Comparison of ENCODE assay signal across 35 cellular contexts in the genomic region with DNA sequence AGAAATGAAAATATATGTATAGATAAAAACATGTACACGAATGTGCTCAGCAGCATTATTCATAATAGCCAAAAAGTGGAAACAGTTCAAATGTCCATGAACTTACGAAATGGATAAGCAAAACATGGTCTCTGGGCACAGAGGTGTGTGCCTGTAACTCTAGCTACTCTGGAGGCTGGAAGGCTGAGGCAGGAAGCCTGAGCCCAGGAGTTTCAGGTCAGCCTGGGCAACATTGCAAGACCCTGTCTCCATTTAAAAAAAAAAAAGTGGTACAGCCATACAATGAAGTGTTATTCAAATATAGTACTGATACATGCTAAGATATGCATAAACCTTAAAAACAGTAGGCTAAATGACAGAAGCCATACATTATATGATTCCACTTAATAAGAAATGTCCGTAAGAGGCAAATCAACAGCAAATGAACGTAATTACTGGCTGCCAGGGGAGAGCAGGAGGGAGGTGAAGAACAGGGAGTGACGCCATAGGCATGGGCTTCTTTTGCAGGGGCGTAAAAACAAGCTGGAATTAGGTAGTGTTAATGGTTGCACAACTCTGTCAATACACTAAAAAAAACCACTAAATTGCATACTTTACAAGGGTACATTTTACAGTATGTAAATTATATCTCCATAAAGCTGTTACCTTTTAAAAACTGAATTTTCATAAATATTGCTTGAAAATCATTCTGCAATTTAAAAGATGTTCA.
A peak's percentile ranks its signal among the peaks of the same experiment; 100 is the strongest.
DNase-seq lines count a peak whose midpoint lies in the region; ATAC-seq, FAIRE-seq and TF ChIP-seq lines count a peak whose summit lies in the region.
"Had no signal": no experiment of that assay in that cellular context is flagged by ENCODE, and none has a peak within 500 bp of the region (broad histone marks: within the 10 kb centered on the region; RNA-seq: fewer than 3 reads in every experiment).

No MANE protein-coding gene starts in this region.

- intact Hi-C loops in IMR-90 (cut with micrococcal nuclease) = no loop called here
- intact Hi-C loops in GM12878 (cut with micrococcal nuclease; ENCODE audit: unreplicated experiment) = no loop called here
- intact Hi-C loops in HepG2 (cut with micrococcal nuclease; ENCODE audit: unreplicated experiment) = no loop called here
- intact Hi-C loops in uterus (cut with DNase I; ENCODE audit: low total_unique reads) = no loop called here

- H3K23ac ChIP-seq in IMR-90 (ENCODE audit: low read depth, low read length) = no peak overlapping the region

- H4K5ac ChIP-seq in IMR-90 (ENCODE audit: low read depth, low read length) = no peak overlapping the region

- FAIRE-seq in GM12878 (lab: Jason Lieb, UNC) = no peak
- FAIRE-seq in HepG2 (lab: Jason Lieb, UNC) = no peak
- FAIRE-seq: astrocyte, H54, keratinocyte had no signal

- H3K79me2 ChIP-seq in GM12878 (ENCODE audit: control insufficient read depth, insufficient read depth, low read length) = peaks cover 82% of the 10 kb centered on the region
- peaks cover 84% of the 10 kb centered on the region for H3K79me2 ChIP-seq in HepG2 (ENCODE audit: insufficient read depth, low read length)

- TF ChIP-seq POLR2A in IMR-90 (IDR thresholded peaks at IDR 0.05; ENCODE audit: low read depth, low read length) = no peak
- TF ChIP-seq POLR2A in GM12878 (IDR thresholded peaks at IDR 0.05; ENCODE audit: low read depth, low read length) = no peak
- no peak for TF ChIP-seq POLR2A in HepG2 (IDR thresholded peaks at IDR 0.05; ENCODE audit: insufficient read depth in 1 of 2, low read depth in 2 of 2, low read length in 2 of 2)
- no peak for TF ChIP-seq POLR2A in uterus (IDR thresholded peaks at IDR 0.05)

- SMC1A ChIA-PET in GM12878 (lab: Charles Lee; ENCODE audit: uncharacterized antibody, unreplicated experiment) = interaction anchor here (1.0 kb wide), 1 partner anchor 588 kb away, joined by 3 read pairs; no protein-coding TSS in a partner anchor

- H3K9ac ChIP-seq in IMR-90 (ENCODE audit: low read depth, low read length) (no peak overlapping the region), GM12878 (ENCODE audit: control insufficient read depth, insufficient read depth, low read length) (no peak overlapping the region), HepG2 (ENCODE audit: insufficient read depth, low read depth, low read length) (no peak overlapping the region)
- H3K9ac ChIP-seq: BLaER1 had no signal

- TF ChIP-seq RAD21 in IMR-90 (IDR thresholded peaks at IDR 0.05; ENCODE audit: low read length) = no peak
- TF ChIP-seq RAD21 in GM12878 (IDR thresholded peaks at IDR 0.05; ENCODE audit: insufficient read depth, low read depth, low read length) = no peak
- TF ChIP-seq RAD21 in HepG2 (CRISPR knock-in tag; IDR thresholded peaks at IDR 0.05) = no peak

- H3K36me3 ChIP-seq in IMR-90 (ENCODE audit: control insufficient read depth, insufficient read depth, low read length) = no peaks in the 10 kb centered on the region
- peaks cover 3 to 12% of the 10 kb centered on the region in 2 experiments; a peak in 3 of 4 replicates for H3K36me3 ChIP-seq in GM12878 (ENCODE audit: control insufficient read depth in 2 of 2, insufficient read depth in 2 of 2, low read length in 1 of 2)
- peaks cover 2 to 4% of the 10 kb centered on the region in 2 experiments; a peak in 3 of 5 replicates for H3K36me3 ChIP-seq in HepG2 (replicated peaks in 1 of 2; ENCODE audit: control insufficient read depth in 1 of 2, insufficient read depth in 2 of 2, low read length in 2 of 2)
- H3K36me3 ChIP-seq in uterus = no peaks in the 10 kb centered on the region
- H3K36me3 ChIP-seq: Peyer's patch, prostate gland, thyroid gland had no signal

- H3K4me1 ChIP-seq in IMR-90 (ENCODE audit: control insufficient read depth, insufficient read depth, low read length) (peaks cover 8% of the 10 kb centered on the region), GM12878 (ENCODE audit: control insufficient read depth, insufficient read depth, low read length) (peaks cover 37% of the 10 kb centered on the region), HepG2 (ENCODE audit: insufficient read depth, low read length) (peaks cover 45% of the 10 kb centered on the region), uterus (no peaks in the 10 kb centered on the region)
- H3K4me1 ChIP-seq: prostate gland, thyroid gland had no signal

- TF ChIP-seq EP300 in GM12878 (IDR thresholded peaks at IDR 0.05; ENCODE audit: borderline replicate concordance in 1 of 2, control insufficient read depth in 1 of 2, low read depth in 2 of 2, low read length in 2 of 2) = no peak
- TF ChIP-seq EP300 in HepG2 (IDR thresholded peaks at IDR 0.05; ENCODE audit: low read depth in 2 of 2, low read length in 2 of 2) = no peak
- TF ChIP-seq EP300 in HepG2 (CRISPR knock-in tag; IDR thresholded peaks at IDR 0.05; ENCODE audit: borderline replicate concordance) = no peak

- TF ChIP-seq CTCF in C4-2B (conservative IDR thresholded peaks at IDR 0.05) = no peak
- no peak for TF ChIP-seq CTCF in IMR-90 (conservative IDR thresholded peaks at IDR 0.05; ENCODE audit: low read depth, low read length)
- TF ChIP-seq CTCF in GM12878 (IDR thresholded peaks at IDR 0.05 in 2 of 3, conservative IDR thresholded peaks at IDR 0.05 in 1 of 3; ENCODE audit: control insufficient read depth in 2 of 3, extremely low read depth in 1 of 3, insufficient read depth in 1 of 3, low read depth in 3 of 3, low read length in 3 of 3) = no peak
- no peak for TF ChIP-seq CTCF in HepG2 (CRISPR knock-in tag; IDR thresholded peaks at IDR 0.05)
- TF ChIP-seq CTCF in GM20000 (IDR thresholded peaks at IDR 0.05; ENCODE audit: extremely low read depth, missing control alignments) = no peak
- TF ChIP-seq CTCF in uterus (IDR thresholded peaks at IDR 0.05) = no peak

- no peak overlapping the region for H3K18ac ChIP-seq in IMR-90 (ENCODE audit: low read depth, low read length)

- peak overlapping the region; percentile 90 for H3K27ac ChIP-seq in C4-2B
- H3K27ac ChIP-seq in IMR-90 (ENCODE audit: insufficient read depth, low read length) = no peak overlapping the region
- H3K27ac ChIP-seq in GM12878 (ENCODE audit: control insufficient read depth, insufficient read depth) = no peak overlapping the region
- no peak overlapping the region for H3K27ac ChIP-seq in HepG2 (ENCODE audit: extremely low read length, insufficient read depth, low read length)
- no peak overlapping the region for H3K27ac ChIP-seq in uterus
- H3K27ac ChIP-seq: BLaER1, Peyer's patch, thyroid gland had no signal

- POLR2A ChIA-PET in IMR-90 (lab: Charles Lee; ENCODE audit: unreplicated experiment) = no interaction called here
- POLR2A ChIA-PET in GM12878 (lab: Charles Lee) = interaction anchor here (0.5 to 0.7 kb wide), 2 partner anchors 1654 to 1679 kb away, joined by 3 to 4 read pairs; no protein-coding TSS in a partner anchor
- POLR2A ChIA-PET in HepG2 (lab: Yijun Ruan, JAX) = no interaction called here

- no peak overlapping the region for H2BK5ac ChIP-seq in IMR-90 (ENCODE audit: low read depth, low read length, poor library complexity, severe bottlenecking)

- no peak overlapping the region for H2BK120ac ChIP-seq in IMR-90 (ENCODE audit: low read depth, low read length)

- CTCF ChIA-PET in IMR-90 (lab: Yijun Ruan, JAX) = no interaction called here
- CTCF ChIA-PET in GM12878 (lab: Yijun Ruan, JAX) = interaction anchor here (0.9 to 1.2 kb wide), 2 partner anchors 635 to 692 kb away, joined by 3 to 5 read pairs; no protein-coding TSS in a partner anchor
- CTCF ChIA-PET in HepG2 (lab: Yijun Ruan, JAX; ENCODE audit: low intra/inter-chr PET ratio, low total read pairs) = no interaction called here

- H3K14ac ChIP-seq in IMR-90 (replicated peaks; ENCODE audit: low read depth, low read length) = no peak overlapping the region

- RAD21 ChIA-PET in GM12878 (lab: Charles Lee; ENCODE audit: unreplicated experiment) = no interaction called here

- peaks cover 49 to 71% of the 10 kb centered on the region in 2 experiments for H3K79me1 ChIP-seq in IMR-90 (ENCODE audit: low read depth in 1 of 2, low read length in 2 of 2)

- in situ Hi-C loops in IMR-90 (cut with MboI; ENCODE audit: low sequenced_read_pairs) = loop anchor here (25.0 kb wide), 4 partner anchors 365 to 1160 kb away; a partner anchor contains a TSS
- in situ Hi-C loops in GM12878 (cut with MboI) = loop anchor here (25.0 kb wide), 2 partner anchors 560 to 685 kb away; no protein-coding TSS in a partner anchor
- in situ Hi-C loops in HepG2 (cut with HindIII; ENCODE audit: extremely low pct_ligation_motif_present, low pct_unique_long_range_greater_than_20kb) = loop anchor here (25.0 kb wide), 1 partner anchor 685 kb away; no protein-coding TSS in a partner anchor

- 100% methylated on average over 2 of the region's 6 CpGs; no CpG with 5 or more reads in 1 of the 2 experiments for WGBS in IMR-90 (ENCODE audit: extremely low coverage in 2 of 2, insufficient read length in 1 of 2), 2 experiments
- 94% methylated on average over 6 of the region's 6 CpGs for WGBS in GM12878 (ENCODE audit: insufficient coverage, insufficient replicate concordance, low lambda C conversion rate, missing lambda C conversion rate)
- WGBS in HepG2 (ENCODE audit: low lambda C conversion rate) = 95% methylated on average over 6 of the region's 6 CpGs

- H4K8ac ChIP-seq in IMR-90 (ENCODE audit: low read depth in 2 of 2, low read length in 2 of 2) = no peak overlapping the region

- H3K4me3 ChIP-seq in IMR-90 (ENCODE audit: insufficient read depth, low read depth, low read length) (no peak overlapping the region), GM12878 (no peak overlapping the region), HepG2 (replicated peaks in 1 of 3; ENCODE audit: insufficient read depth in 1 of 3, low read depth in 2 of 3, low read length in 3 of 3) (no peak overlapping the region), uterus (no peak overlapping the region)
- H3K4me3 ChIP-seq: BLaER1, Peyer's patch, thyroid gland had no signal

- no peak for DNase-seq in IMR-90
- no peak for DNase-seq in GM12878 (ENCODE audit: low read depth, low spot score)
- DNase-seq in HepG2 (ENCODE audit: low spot score) = no peak
- DNase-seq in GM20000 (ENCODE audit: low spot score) = no peak
- DNase-seq in uterus = no peak
- no peak for DNase-seq in NCI-H2196 (lab: John Stamatoyannopoulos, UW; ENCODE audit: unreplicated experiment)
- DNase-seq: activated CD4-positive, alpha-beta memory T cell treated with anti-CD3 and anti-CD28 coated beads for 36 hours; activated naive CD4-positive, alpha-beta T cell; activated naive CD8-positive, alpha-beta T cell treated with anti-CD3 and anti-CD28 coated beads, Interleukin-2, amount 50 U/mL, for 24 hours; activated T-cell treated with anti-CD3 and anti-CD28 coated beads, Interleukin-2, amount 50 U/mL, for 72 hours; caudate nucleus; cortex of kidney; DMS53; effector memory CD4-positive, alpha-beta T cell; erythroblast; Kasumi-1; left ventricle myocardium superior; MV-4-11; NCI-H1436 treated with DMSO at 0.1 percent for 48 hours; NCI-H2081 treated with DMSO at 0.1 percent for 48 hours; NCI-H446; NCI-H774; Peyer's patch; SIG-M5; stimulated activated CD8-positive, alpha-beta memory T cell treated with anti-CD3 and anti-CD28 coated beads, Interleukin-4, amount 100 ng/mL, for 48 hours; T-helper 1 cell; thyroid gland had no signal

- BruUV-seq in IMR-90 (replicated peaks; lab: Mats Ljungman, UMichigan) (no TSS peak), GM12878 (replicated peaks; lab: Mats Ljungman, UMichigan) (no TSS peak), HepG2 (replicated peaks; lab: Mats Ljungman, UMichigan) (no TSS peak)

- no peak overlapping the region for H2AK9ac ChIP-seq in IMR-90 (replicated peaks; ENCODE audit: low read depth, low read length, poor library complexity)

- H2BK15ac ChIP-seq in IMR-90 (ENCODE audit: low read depth, low read length) = no peak overlapping the region

- peaks cover 11% of the 10 kb centered on the region; the same call in 1 of the 2 replicates for H4K20me1 ChIP-seq in IMR-90 (ENCODE audit: insufficient read depth, low read length)
- H4K20me1 ChIP-seq in GM12878 (ENCODE audit: control insufficient read depth, insufficient read depth) = peaks cover 7% of the 10 kb centered on the region
- no peaks in the 10 kb centered on the region for H4K20me1 ChIP-seq in HepG2 (ENCODE audit: insufficient read depth, low read length)

- H4K91ac ChIP-seq in IMR-90 (ENCODE audit: insufficient read depth, low read depth, low read length) = no peak overlapping the region

- dilution Hi-C loops in IMR-90 (cut with HindIII; ENCODE audit: low sequenced_read_pairs, unreplicated experiment) = no loop called here

- no peak overlapping the region for H2BK20ac ChIP-seq in IMR-90 (ENCODE audit: low read depth, low read length)

- H3K27me3 ChIP-seq in IMR-90 (ENCODE audit: control insufficient read depth, insufficient read depth, low read length) (no peaks in the 10 kb centered on the region), GM12878 (replicated peaks in 1 of 2; ENCODE audit: control insufficient read depth in 2 of 2, insufficient read depth in 2 of 2, low read length in 1 of 2) (no peaks in the 10 kb centered on the region), HepG2 (ENCODE audit: control insufficient read depth in 1 of 2, insufficient read depth in 2 of 2, low read length in 2 of 2) (no peaks in the 10 kb centered on the region), uterus (no peaks in the 10 kb centered on the region)
- H3K27me3 ChIP-seq: BLaER1, Peyer's patch, thyroid gland had no signal

- H3K56ac ChIP-seq in IMR-90 (ENCODE audit: extremely low read depth, insufficient read depth, low read length) = no peak overlapping the region

- ATAC-seq in IMR-90 (ENCODE audit: low read depth) (no peak), GM12878 (no peak), HepG2 (peak; percentile 36; the same call in 1 of the 3 replicates), GM19395 (IDR thresholded peaks at IDR 0.05; ENCODE audit: unreplicated experiment) (no peak)
- ATAC-seq: activated naive CD8-positive, alpha-beta T cell treated with anti-CD3 and anti-CD28 coated beads, Interleukin-2, amount 50 U/mL, for 24 hours; activated T-cell treated with anti-CD3 and anti-CD28 coated beads, Interleukin-2, amount 50 U/mL, for 72 hours; left ventricle myocardium superior; sciatic nerve had no signal

- H2AFZ ChIP-seq in IMR-90 (replicated peaks; ENCODE audit: low read length, poor library complexity) = no peak overlapping the region
- no peak overlapping the region for H2AFZ ChIP-seq in GM12878 (ENCODE audit: control insufficient read depth, low read depth, low read length)
- H2AFZ ChIP-seq in HepG2 (ENCODE audit: low read length) = no peak overlapping the region

- no peak overlapping the region for H3K4me2 ChIP-seq in IMR-90 (ENCODE audit: low read depth, low read length)
- no peak overlapping the region for H3K4me2 ChIP-seq in GM12878 (ENCODE audit: control insufficient read depth, insufficient read depth)
- H3K4me2 ChIP-seq in HepG2 (ENCODE audit: low read depth, low read length) = no peak overlapping the region
- H3K4me2 ChIP-seq: BLaER1 had no signal

- H2AK5ac ChIP-seq in IMR-90 (ENCODE audit: low read depth, low read length) = no peak overlapping the region

- H3K9me1 ChIP-seq in IMR-90 (ENCODE audit: insufficient read depth, low read length) = peaks cover 20% of the 10 kb centered on the region

- H3K9me3 ChIP-seq in IMR-90 (ENCODE audit: control insufficient read depth, insufficient read depth, low read length) (no peaks in the 10 kb centered on the region), GM12878 (replicated peaks; ENCODE audit: control insufficient read depth, insufficient read depth, low read length) (no peaks in the 10 kb centered on the region), HepG2 (ENCODE audit: low read length) (no peaks in the 10 kb centered on the region), uterus (no peaks in the 10 kb centered on the region)
- H3K9me3 ChIP-seq: BLaER1, Peyer's patch, prostate gland, thyroid gland had no signal

- no peak overlapping the region for H3K4ac ChIP-seq in IMR-90 (ENCODE audit: low read depth, low read length)
